ENCODE assay signal across 25 cellular contexts in the genomic region with DNA sequence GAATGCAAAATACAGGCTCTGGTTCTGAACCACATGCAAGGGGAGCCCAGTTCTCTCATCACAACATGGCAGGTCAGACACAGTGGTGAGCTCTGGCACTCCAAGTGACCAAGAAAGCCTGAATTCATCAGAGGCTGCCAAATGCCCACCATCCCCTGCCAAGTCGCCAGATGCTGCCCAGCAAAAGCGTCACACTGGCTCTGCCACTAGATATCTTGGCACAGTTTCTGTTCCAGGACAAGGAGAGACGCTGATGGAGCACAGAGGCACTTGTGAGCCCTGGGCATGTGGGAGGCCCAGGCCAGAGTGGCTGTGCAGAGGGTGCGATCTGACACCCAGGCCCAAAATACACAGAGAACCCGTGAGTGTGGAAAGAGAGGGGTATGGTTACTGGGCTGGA. TPM values are rescaled to one million over a fixed set of nuclear protein-coding genes. Genes with fewer than 3 reads are reported as not detected.
DNase-seq lines count a peak whose midpoint lies in the region; ATAC-seq and TF ChIP-seq lines count a peak whose summit lies in the region.
"Had no signal": no experiment of that assay in that cellular context is flagged by ENCODE, and none has a peak within 500 bp of the region (broad histone marks: within the 10 kb centered on the region; RNA-seq: fewer than 3 reads in every experiment).

No MANE protein-coding gene starts in this region.

- no peak for TF ChIP-seq CTCF in breast epithelium (IDR thresholded peaks at IDR 0.05)
- no peak for TF ChIP-seq CTCF in spleen (IDR thresholded peaks at IDR 0.05 in 8 of 11, conservative IDR thresholded peaks at IDR 0.05 in 3 of 11)

- H3K4me1 ChIP-seq in breast epithelium (no peaks in the 10 kb centered on the region), spleen (no peaks in the 10 kb centered on the region)
- H3K4me1 ChIP-seq: BLaER1 treated with 17β-estradiol and CSF1 and Interleukin-3, amounts not matched to agents 10 nM and 100 nM had no signal

- no peaks in the 10 kb centered on the region for H3K9me3 ChIP-seq in breast epithelium
- H3K9me3 ChIP-seq in spleen = no peaks in the 10 kb centered on the region
- H3K9me3 ChIP-seq: BLaER1 treated with 17β-estradiol and CSF1 and Interleukin-3, amounts not matched to agents 10 nM and 100 nM; stomach had no signal

- WGBS in spleen, 5 donors = 72 to 94% (median 80%) methylated on average over 5 of the region's 5 CpGs

- intact Hi-C loops in left ventricle myocardium superior (cut with micrococcal nuclease) = no loop called here
- intact Hi-C loops in breast epithelium (cut with DNase I; ENCODE audit: low total_unique reads) = no loop called here
- intact Hi-C loops in spleen (cut with DNase I; ENCODE audit: low total_unique reads) = no loop called here

- H3K36me3 ChIP-seq in breast epithelium (no peaks in the 10 kb centered on the region), spleen (no peaks in the 10 kb centered on the region)
- H3K36me3 ChIP-seq: BLaER1 treated with 17β-estradiol and CSF1 and Interleukin-3, amounts not matched to agents 10 nM and 100 nM; stomach had no signal

- no peak for TF ChIP-seq POLR2A in breast epithelium (IDR thresholded peaks at IDR 0.05)
- no peak for TF ChIP-seq POLR2A in spleen (IDR thresholded peaks at IDR 0.05)

- H3K27ac ChIP-seq in breast epithelium (no peak overlapping the region), spleen (no peak overlapping the region)
- H3K27ac ChIP-seq: BLaER1 treated with 17β-estradiol and CSF1 and Interleukin-3, amounts not matched to agents 10 nM and 100 nM; stomach had no signal

- H3K27me3 ChIP-seq in breast epithelium = no peaks in the 10 kb centered on the region
- peaks cover 0 to 20% (median 0%) of the 10 kb centered on the region in 7 donors for H3K27me3 ChIP-seq in spleen (replicated peaks in 1 of 7)
- H3K27me3 ChIP-seq: BLaER1 treated with 17β-estradiol and CSF1 and Interleukin-3, amounts not matched to agents 10 nM and 100 nM had no signal

- H3K4me3 ChIP-seq in breast epithelium (no peak overlapping the region), spleen (no peak overlapping the region)
- H3K4me3 ChIP-seq: BLaER1 treated with 17β-estradiol and CSF1 and Interleukin-3, amounts not matched to agents 10 nM and 100 nM; stomach had no signal

- peak; percentile 53 for ATAC-seq in left ventricle myocardium superior
- ATAC-seq: left colon had no signal

- DNase-seq in NCI-H1092 (lab: John Stamatoyannopoulos, UW) (peak; percentile 42), astrocyte of the hippocampus (ENCODE audit: low read depth, low spot score) (peak; percentile 5), left ventricle myocardium superior (no peak), putamen (ENCODE audit: low spot score) (peak; percentile 50), middle frontal gyrus (ENCODE audit: extremely low spot score, low spot score) (no peak), breast epithelium (ENCODE audit: low spot score in 2 of 2) (no peak), spleen (no peak)
- DNase-seq: activated gamma-delta T cell; activated T-cell treated with anti-CD3 and anti-CD28 coated beads for 4 hours; effector memory CD4-positive, alpha-beta T cell; erythroblast; KBM-7; left colon; mesenchymal stem cell; NCI-H1417 treated with DMSO at 0.1 percent for 48 hours; NCI-H446 treated with DMSO at 0.1 percent for 48 hours; small intestine; stimulated activated CD4-positive, alpha-beta T cell treated with anti-CD3 and anti-CD28 coated beads, Interleukin-1b, Interleukin-23, amount 100 ng/mL, for 48 hours; stimulated activated CD8-positive, alpha-beta memory T cell treated with anti-CD3 and anti-CD28 coated beads, Interleukin-4, amount 100 ng/mL, for 48 hours; stomach; T-helper 2 cell had no signal

RNA-seq across cellular contexts. Expression of gene GAD2, which starts 57.8 kb away (rescaled TPM):
- total RNA-seq in left ventricle myocardium superior (not detected), breast epithelium (not detected), spleen (not detected)
- not detected for polyA plus RNA-seq in spleen
- total RNA-seq: left colon, MCF 10A, myocyte had no signal
- polyA plus RNA-seq: AG04450 had no signal

Comparison
In these comparisons a context has a peak if more than half of its experiments do, and no peak if none do; other contexts are left out.
1. DNase-seq: peak in NCI-H1092 (single experiment), astrocyte of the hippocampus (single experiment) and putamen (single experiment); none in left ventricle myocardium superior (single experiment), middle frontal gyrus (single experiment), breast epithelium (0 of 2) and spleen (single experiment).